22 cellular contexts compared by ENCODE assay signal in genomic region chr7:26950854-26951253, GRCh38.
"Had no signal": no experiment of that assay in that cellular context is flagged by ENCODE, and none has a peak within 500 bp of the region (broad histone marks: within the 10 kb centered on the region; RNA-seq: fewer than 3 reads in every experiment).

No MANE protein-coding gene starts in this region.

- H3K4me1 ChIP-seq: heart left ventricle, suprapubic skin, thyroid gland had no signal

- ATAC-seq: effector memory CD8-positive, alpha-beta T cell; heart left ventricle; left lobe of liver; mucosa of descending colon; natural killer cell; right cardiac atrium had no signal

- H3K9me3 ChIP-seq: heart left ventricle, mucosa of descending colon, ovary, suprapubic skin, thyroid gland had no signal

- H3K4me3 ChIP-seq: heart left ventricle, mucosa of descending colon, ovary, suprapubic skin, thyroid gland had no signal

- DNase-seq: effector memory CD8-positive, alpha-beta T cell; erythroblast; foreskin melanocyte; heart left ventricle; hippocampal formation; kidney glomerular epithelial cell; mammary epithelial cell; mucosa of descending colon; natural killer cell; nucleus accumbens; ovary; right cardiac atrium; small intestine; stimulated activated CD4-positive, alpha-beta T cell treated with anti-CD3 and anti-CD28 coated beads, Interleukin-2, amount 100 ng/mL, for 48 hours; stimulated activated naive CD4-positive, alpha-beta T cell treated with Interleukin-2 at 50 U/mL for 16 hours; thyroid gland had no signal

- H3K36me3 ChIP-seq: heart left ventricle, ovary, suprapubic skin, thyroid gland had no signal

- H3K36me3 Mint-ChIP-seq: natural killer cell, type B pancreatic cell had no signal

- H3K27me3 ChIP-seq: ovary, suprapubic skin, thyroid gland had no signal

- H3K4me3 Mint-ChIP-seq: dendritic cell treated with granulocyte-macrophage colony-stimulating factor and Interleukin-4, amounts not matched to agents 40 ng/mL and 50 ng/mL, for 4 days; effector memory CD8-positive, alpha-beta T cell; natural killer cell; neural crest cell; type B pancreatic cell had no signal

- H3K27ac ChIP-seq: heart left ventricle, ovary, suprapubic skin, thyroid gland had no signal

- H3K4me1 Mint-ChIP-seq: natural killer cell had no signal

- H3K27me3 Mint-ChIP-seq: dendritic cell treated with granulocyte-macrophage colony-stimulating factor and Interleukin-4, amounts not matched to agents 40 ng/mL and 50 ng/mL, for 4 days; progenitor cell of endocrine pancreas; type B pancreatic cell had no signal

- H3K9me3 Mint-ChIP-seq: dendritic cell treated with granulocyte-macrophage colony-stimulating factor and Interleukin-4, amounts not matched to agents 40 ng/mL and 50 ng/mL, for 4 days; effector memory CD8-positive, alpha-beta T cell; natural killer cell; neural crest cell; type B pancreatic cell had no signal

- H3K27ac Mint-ChIP-seq: dendritic cell treated with granulocyte-macrophage colony-stimulating factor and Interleukin-4, amounts not matched to agents 40 ng/mL and 50 ng/mL, for 4 days; effector memory CD8-positive, alpha-beta T cell; natural killer cell; progenitor cell of endocrine pancreas; type B pancreatic cell had no signal
